ENCODE assay signal across 1 cellular context in the genomic region with DNA sequence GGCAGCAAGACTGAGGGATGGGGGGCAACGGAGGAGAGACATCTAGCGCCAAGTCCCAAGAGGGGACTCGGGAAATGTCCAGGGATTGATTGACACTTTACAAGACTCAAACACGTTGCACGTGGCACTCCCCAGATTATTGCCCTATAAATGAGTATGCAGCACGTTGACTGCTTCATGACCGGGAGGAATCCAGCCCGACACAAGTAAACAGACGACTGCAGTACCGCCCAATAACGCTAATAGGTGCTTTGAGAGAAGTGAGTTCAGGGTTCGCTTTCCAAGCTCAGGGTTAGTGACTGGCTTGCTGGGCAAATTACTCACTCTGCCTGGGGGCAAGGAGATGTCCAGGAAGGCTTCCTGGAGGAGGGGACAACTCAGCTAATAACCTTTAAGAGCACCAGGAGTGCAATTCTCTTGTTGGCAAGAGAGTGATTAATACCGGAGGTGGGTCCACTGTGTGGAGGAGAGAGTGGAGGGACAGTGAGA.
A peak's percentile ranks its signal among the peaks of the same experiment; 100 is the strongest.
TF ChIP-seq lines count a peak whose summit lies in the region.

No MANE protein-coding gene starts in this region.

TF ChIP-seq in HEK293, 187 proteins besides CTCF, POLR2A, EP300 and RAD21 (continued from another document):
- TF ChIP-seq, protein P1, sequence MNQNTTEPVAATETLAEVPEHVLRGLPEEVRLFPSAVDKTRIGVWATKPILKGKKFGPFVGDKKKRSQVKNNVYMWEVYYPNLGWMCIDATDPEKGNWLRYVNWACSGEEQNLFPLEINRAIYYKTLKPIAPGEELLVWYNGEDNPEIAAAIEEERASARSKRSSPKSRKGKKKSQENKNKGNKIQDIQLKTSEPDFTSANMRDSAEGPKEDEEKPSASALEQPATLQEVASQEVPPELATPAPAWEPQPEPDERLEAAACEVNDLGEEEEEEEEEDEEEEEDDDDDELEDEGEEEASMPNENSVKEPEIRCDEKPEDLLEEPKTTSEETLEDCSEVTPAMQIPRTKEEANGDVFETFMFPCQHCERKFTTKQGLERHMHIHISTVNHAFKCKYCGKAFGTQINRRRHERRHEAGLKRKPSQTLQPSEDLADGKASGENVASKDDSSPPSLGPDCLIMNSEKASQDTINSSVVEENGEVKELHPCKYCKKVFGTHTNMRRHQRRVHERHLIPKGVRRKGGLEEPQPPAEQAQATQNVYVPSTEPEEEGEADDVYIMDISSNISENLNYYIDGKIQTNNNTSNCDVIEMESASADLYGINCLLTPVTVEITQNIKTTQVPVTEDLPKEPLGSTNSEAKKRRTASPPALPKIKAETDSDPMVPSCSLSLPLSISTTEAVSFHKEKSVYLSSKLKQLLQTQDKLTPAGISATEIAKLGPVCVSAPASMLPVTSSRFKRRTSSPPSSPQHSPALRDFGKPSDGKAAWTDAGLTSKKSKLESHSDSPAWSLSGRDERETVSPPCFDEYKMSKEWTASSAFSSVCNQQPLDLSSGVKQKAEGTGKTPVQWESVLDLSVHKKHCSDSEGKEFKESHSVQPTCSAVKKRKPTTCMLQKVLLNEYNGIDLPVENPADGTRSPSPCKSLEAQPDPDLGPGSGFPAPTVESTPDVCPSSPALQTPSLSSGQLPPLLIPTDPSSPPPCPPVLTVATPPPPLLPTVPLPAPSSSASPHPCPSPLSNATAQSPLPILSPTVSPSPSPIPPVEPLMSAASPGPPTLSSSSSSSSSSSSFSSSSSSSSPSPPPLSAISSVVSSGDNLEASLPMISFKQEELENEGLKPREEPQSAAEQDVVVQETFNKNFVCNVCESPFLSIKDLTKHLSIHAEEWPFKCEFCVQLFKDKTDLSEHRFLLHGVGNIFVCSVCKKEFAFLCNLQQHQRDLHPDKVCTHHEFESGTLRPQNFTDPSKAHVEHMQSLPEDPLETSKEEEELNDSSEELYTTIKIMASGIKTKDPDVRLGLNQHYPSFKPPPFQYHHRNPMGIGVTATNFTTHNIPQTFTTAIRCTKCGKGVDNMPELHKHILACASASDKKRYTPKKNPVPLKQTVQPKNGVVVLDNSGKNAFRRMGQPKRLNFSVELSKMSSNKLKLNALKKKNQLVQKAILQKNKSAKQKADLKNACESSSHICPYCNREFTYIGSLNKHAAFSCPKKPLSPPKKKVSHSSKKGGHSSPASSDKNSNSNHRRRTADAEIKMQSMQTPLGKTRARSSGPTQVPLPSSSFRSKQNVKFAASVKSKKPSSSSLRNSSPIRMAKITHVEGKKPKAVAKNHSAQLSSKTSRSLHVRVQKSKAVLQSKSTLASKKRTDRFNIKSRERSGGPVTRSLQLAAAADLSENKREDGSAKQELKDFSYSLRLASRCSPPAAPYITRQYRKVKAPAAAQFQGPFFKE (tag by site-specific recombination; IDR thresholded peaks at IDR 0.05; ENCODE audit: borderline replicate concordance), result no peak
- TF ChIP-seq ZIC2 (tag by site-specific recombination; IDR thresholded peaks at IDR 0.05), result no peak
- no peak for TF ChIP-seq ZNF658 (tag by site-specific recombination; IDR thresholded peaks at IDR 0.05)
- peak; percentile 87 for TF ChIP-seq PRDM1 (tag by site-specific recombination; IDR thresholded peaks at IDR 0.05)
- TF ChIP-seq, protein P2, sequence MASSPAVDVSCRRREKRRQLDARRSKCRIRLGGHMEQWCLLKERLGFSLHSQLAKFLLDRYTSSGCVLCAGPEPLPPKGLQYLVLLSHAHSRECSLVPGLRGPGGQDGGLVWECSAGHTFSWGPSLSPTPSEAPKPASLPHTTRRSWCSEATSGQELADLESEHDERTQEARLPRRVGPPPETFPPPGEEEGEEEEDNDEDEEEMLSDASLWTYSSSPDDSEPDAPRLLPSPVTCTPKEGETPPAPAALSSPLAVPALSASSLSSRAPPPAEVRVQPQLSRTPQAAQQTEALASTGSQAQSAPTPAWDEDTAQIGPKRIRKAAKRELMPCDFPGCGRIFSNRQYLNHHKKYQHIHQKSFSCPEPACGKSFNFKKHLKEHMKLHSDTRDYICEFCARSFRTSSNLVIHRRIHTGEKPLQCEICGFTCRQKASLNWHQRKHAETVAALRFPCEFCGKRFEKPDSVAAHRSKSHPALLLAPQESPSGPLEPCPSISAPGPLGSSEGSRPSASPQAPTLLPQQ (tag by site-specific recombination; IDR thresholded peaks at IDR 0.05), result no peak
- TF ChIP-seq, protein P3, sequence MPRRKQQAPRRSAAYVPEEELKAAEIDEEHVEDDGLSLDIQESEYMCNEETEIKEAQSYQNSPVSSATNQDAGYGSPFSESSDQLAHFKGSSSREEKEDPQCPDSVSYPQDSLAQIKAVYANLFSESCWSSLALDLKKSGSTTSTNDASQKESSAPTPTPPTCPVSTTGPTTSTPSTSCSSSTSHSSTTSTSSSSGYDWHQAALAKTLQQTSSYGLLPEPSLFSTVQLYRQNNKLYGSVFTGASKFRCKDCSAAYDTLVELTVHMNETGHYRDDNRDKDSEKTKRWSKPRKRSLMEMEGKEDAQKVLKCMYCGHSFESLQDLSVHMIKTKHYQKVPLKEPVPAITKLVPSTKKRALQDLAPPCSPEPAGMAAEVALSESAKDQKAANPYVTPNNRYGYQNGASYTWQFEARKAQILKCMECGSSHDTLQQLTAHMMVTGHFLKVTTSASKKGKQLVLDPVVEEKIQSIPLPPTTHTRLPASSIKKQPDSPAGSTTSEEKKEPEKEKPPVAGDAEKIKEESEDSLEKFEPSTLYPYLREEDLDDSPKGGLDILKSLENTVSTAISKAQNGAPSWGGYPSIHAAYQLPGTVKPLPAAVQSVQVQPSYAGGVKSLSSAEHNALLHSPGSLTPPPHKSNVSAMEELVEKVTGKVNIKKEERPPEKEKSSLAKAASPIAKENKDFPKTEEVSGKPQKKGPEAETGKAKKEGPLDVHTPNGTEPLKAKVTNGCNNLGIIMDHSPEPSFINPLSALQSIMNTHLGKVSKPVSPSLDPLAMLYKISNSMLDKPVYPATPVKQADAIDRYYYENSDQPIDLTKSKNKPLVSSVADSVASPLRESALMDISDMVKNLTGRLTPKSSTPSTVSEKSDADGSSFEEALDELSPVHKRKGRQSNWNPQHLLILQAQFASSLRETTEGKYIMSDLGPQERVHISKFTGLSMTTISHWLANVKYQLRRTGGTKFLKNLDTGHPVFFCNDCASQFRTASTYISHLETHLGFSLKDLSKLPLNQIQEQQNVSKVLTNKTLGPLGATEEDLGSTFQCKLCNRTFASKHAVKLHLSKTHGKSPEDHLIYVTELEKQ (tag by site-specific recombination; IDR thresholded peaks at IDR 0.05; ENCODE audit: borderline replicate concordance), result 0 out of 2 replicates have a peak, but pooled peaks have one; percentile 28
- TF ChIP-seq KLF1 (tag by site-specific recombination; IDR thresholded peaks at IDR 0.05), result peak; percentile 27; the same call in 1 of the 2 replicates
- peak; percentile 75 for TF ChIP-seq SP7 (tag by site-specific recombination; IDR thresholded peaks at IDR 0.05)
- no peak for TF ChIP-seq ZNF660 (tag by site-specific recombination; IDR thresholded peaks at IDR 0.05)
- TF ChIP-seq ZNF214 (tag by site-specific recombination; IDR thresholded peaks at IDR 0.05; ENCODE audit: borderline replicate concordance), result no peak
- TF ChIP-seq, protein P4, sequence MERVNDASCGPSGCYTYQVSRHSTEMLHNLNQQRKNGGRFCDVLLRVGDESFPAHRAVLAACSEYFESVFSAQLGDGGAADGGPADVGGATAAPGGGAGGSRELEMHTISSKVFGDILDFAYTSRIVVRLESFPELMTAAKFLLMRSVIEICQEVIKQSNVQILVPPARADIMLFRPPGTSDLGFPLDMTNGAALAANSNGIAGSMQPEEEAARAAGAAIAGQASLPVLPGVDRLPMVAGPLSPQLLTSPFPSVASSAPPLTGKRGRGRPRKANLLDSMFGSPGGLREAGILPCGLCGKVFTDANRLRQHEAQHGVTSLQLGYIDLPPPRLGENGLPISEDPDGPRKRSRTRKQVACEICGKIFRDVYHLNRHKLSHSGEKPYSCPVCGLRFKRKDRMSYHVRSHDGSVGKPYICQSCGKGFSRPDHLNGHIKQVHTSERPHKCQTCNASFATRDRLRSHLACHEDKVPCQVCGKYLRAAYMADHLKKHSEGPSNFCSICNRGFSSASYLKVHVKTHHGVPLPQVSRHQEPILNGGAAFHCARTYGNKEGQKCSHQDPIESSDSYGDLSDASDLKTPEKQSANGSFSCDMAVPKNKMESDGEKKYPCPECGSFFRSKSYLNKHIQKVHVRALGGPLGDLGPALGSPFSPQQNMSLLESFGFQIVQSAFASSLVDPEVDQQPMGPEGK (tag by site-specific recombination; IDR thresholded peaks at IDR 0.05), result peak; percentile 45; the same call in 1 of the 2 replicates
TF ChIP-seq in HEK293: peak in this region for 8.
